In genomic region chr20:48571945-48572589, GRCh38 we compare ENCODE assay signal across 19 cellular contexts.
"Had no signal": no experiment of that assay in that cellular context is flagged by ENCODE, and none has a peak within 500 bp of the region (broad histone marks: within the 10 kb centered on the region; RNA-seq: fewer than 3 reads in every experiment).

No MANE protein-coding gene starts in this region.

- H3K36me3 ChIP-seq: heart left ventricle, right atrium auricular region, upper lobe of left lung had no signal

- H3K36me3 Mint-ChIP-seq: activated naive CD8-positive, alpha-beta T cell treated with anti-CD3 and anti-CD28 coated beads, Interleukin-2, amount 10 ng/mL, durations not matched to agents 7 days and 5 days; brain; naive thymus-derived CD4-positive, alpha-beta T cell; T-cell had no signal

- H3K27me3 Mint-ChIP-seq: stimulated activated naive CD8-positive, alpha-beta T cell treated with anti-CD3 and anti-CD28 coated beads, Interleukin-15, amount 100 ng/mL, for 72 hours had no signal

- H3K27ac Mint-ChIP-seq: activated naive CD8-positive, alpha-beta T cell treated with anti-CD3 and anti-CD28 coated beads, Interleukin-2, amount 10 ng/mL, durations not matched to agents 7 days and 5 days; naive thymus-derived CD4-positive, alpha-beta T cell; stimulated activated naive CD8-positive, alpha-beta T cell treated with anti-CD3 and anti-CD28 coated beads, Interleukin-15, amount 100 ng/mL, for 72 hours; T-cell had no signal

- H3K27ac ChIP-seq: heart left ventricle, right atrium auricular region, testis, upper lobe of left lung had no signal

- H3K9me3 ChIP-seq: heart left ventricle, right atrium auricular region, testis, upper lobe of left lung had no signal

- H3K4me3 ChIP-seq: heart left ventricle, right atrium auricular region, testis, upper lobe of left lung had no signal

- ATAC-seq: activated CD4-positive, CD25-positive, alpha-beta regulatory T cell treated with anti-CD3 and anti-CD28 coated beads, Interleukin-2, amount 50 U/mL, for 24 hours; heart left ventricle; left colon; naive thymus-derived CD4-positive, alpha-beta T cell; stimulated activated naive CD8-positive, alpha-beta T cell treated with anti-CD3 and anti-CD28 coated beads, Interleukin-15, amount 100 ng/mL, for 72 hours; T-cell had no signal

- H3K9me3 Mint-ChIP-seq: activated naive CD8-positive, alpha-beta T cell treated with anti-CD3 and anti-CD28 coated beads, Interleukin-2, amount 10 ng/mL, durations not matched to agents 7 days and 5 days; brain; naive thymus-derived CD4-positive, alpha-beta T cell; stimulated activated naive CD8-positive, alpha-beta T cell treated with anti-CD3 and anti-CD28 coated beads, Interleukin-15, amount 100 ng/mL, for 72 hours; T-cell had no signal

- DNase-seq: activated CD4-positive, alpha-beta T cell treated with anti-CD3 and anti-CD28 coated beads, Interleukin-2, amount 50 U/mL, for 1 hour; activated naive CD4-positive, alpha-beta T cell; activated naive CD8-positive, alpha-beta T cell treated with anti-CD3 and anti-CD28 coated beads, Interleukin-2, amount 10 ng/mL, durations not matched to agents 7 days and 5 days; central memory CD4-positive, alpha-beta T cell; cortex of kidney; effector CD4-positive, alpha-beta T cell; foreskin melanocyte; heart left ventricle; left colon; mammary epithelial cell; naive thymus-derived CD4-positive, alpha-beta T cell; stimulated activated naive CD8-positive, alpha-beta T cell treated with anti-CD3 and anti-CD28 coated beads, Interleukin-15, amount 100 ng/mL, for 72 hours; T-cell; T-helper 9 cell; testis; upper lobe of left lung had no signal

- H3K4me1 Mint-ChIP-seq: activated naive CD8-positive, alpha-beta T cell treated with anti-CD3 and anti-CD28 coated beads, Interleukin-2, amount 10 ng/mL, durations not matched to agents 7 days and 5 days; naive thymus-derived CD4-positive, alpha-beta T cell; stimulated activated naive CD8-positive, alpha-beta T cell treated with anti-CD3 and anti-CD28 coated beads, Interleukin-15, amount 100 ng/mL, for 72 hours; T-cell had no signal

- H3K27me3 ChIP-seq: right atrium auricular region, testis, upper lobe of left lung had no signal

- H3K4me3 Mint-ChIP-seq: activated naive CD8-positive, alpha-beta T cell treated with anti-CD3 and anti-CD28 coated beads, Interleukin-2, amount 10 ng/mL, durations not matched to agents 7 days and 5 days; naive thymus-derived CD4-positive, alpha-beta T cell; stimulated activated naive CD8-positive, alpha-beta T cell treated with anti-CD3 and anti-CD28 coated beads, Interleukin-15, amount 100 ng/mL, for 72 hours; T-cell had no signal

- H3K4me1 ChIP-seq: heart left ventricle, testis, upper lobe of left lung had no signal
